In genomic region chr2:44273076-44273475, GRCh38 we compare ENCODE assay signal across 33 cellular contexts. TPM values are rescaled to one million over a fixed set of nuclear protein-coding genes. Genes with fewer than 3 reads are reported as not detected.
"Had no signal": no experiment of that assay in that cellular context is flagged by ENCODE, and none has a peak within 500 bp of the region (broad histone marks: within the 10 kb centered on the region; RNA-seq: fewer than 3 reads in every experiment).

No MANE protein-coding gene starts in this region.

- H3K27me3 ChIP-seq: body of pancreas, esophagus muscularis mucosa, foreskin keratinocyte, gastrocnemius medialis, heart right ventricle had no signal

- DNase-seq: activated CD4-positive, alpha-beta memory T cell treated with anti-CD3 and anti-CD28 coated beads for 36 hours; activated CD4-positive, alpha-beta T cell treated with anti-CD3 and anti-CD28 coated beads for 36 hours; activated CD4-positive, alpha-beta T cell treated with anti-CD3 and anti-CD28 coated beads, Interleukin-2, amount 10 ng/mL, durations not matched to agents 24 days and 14 days; activated CD4-positive, CD25-positive, alpha-beta regulatory T cell; activated CD4-positive, CD25-positive, alpha-beta regulatory T cell treated with anti-CD3 and anti-CD28 coated beads, Interleukin-2, amount 50 U/mL, for 72 hours; activated CD8-positive, alpha-beta memory T cell treated with anti-CD3 and anti-CD28 coated beads, Interleukin-2, amount 10 ng/mL, durations not matched to agents 7 days and 5 days; activated CD8-positive, alpha-beta memory T cell treated with anti-CD3 and anti-CD28 coated beads, Interleukin-2, amount 50 U/mL, for 4 hours; activated CD8-positive, alpha-beta T cell treated with anti-CD3 and anti-CD28 coated beads, Interleukin-2, amount 10 ng/mL, durations not matched to agents 7 days and 5 days; activated gamma-delta T cell; activated naive CD4-positive, alpha-beta T cell; activated naive CD4-positive, alpha-beta T cell treated with anti-CD3 and anti-CD28 coated beads, Interleukin-2, amount 10 ng/mL, durations not matched to agents 7 days and 5 days; activated naive CD8-positive, alpha-beta T cell treated with anti-CD3 and anti-CD28 coated beads, Interleukin-2, amount 10 ng/mL, durations not matched to agents 7 days and 5 days; activated T-cell treated with anti-CD3 and anti-CD28 coated beads for 4 hours; activated T-cell treated with anti-CD3 and anti-CD28 coated beads, Interleukin-2, amount 50 U/mL, for 24 hours; activated T-cell treated with anti-CD3 and anti-CD28 coated beads, Interleukin-2, amount 50 U/mL, for 72 hours; amniotic stem cell; anterior cingulate cortex; body of pancreas; caudate nucleus; cortex of kidney; dermis blood vessel endothelial cell; effector CD4-positive, alpha-beta T cell; effector memory CD8-positive, alpha-beta T cell; erythroblast; foreskin keratinocyte; gastrocnemius medialis; heart right ventricle; T-helper 1 cell; T-helper 17 cell; T1000 had no signal

- H3K9me3 ChIP-seq: body of pancreas, esophagus muscularis mucosa, gastrocnemius medialis, heart right ventricle had no signal

- H3K36me3 ChIP-seq: esophagus muscularis mucosa, gastrocnemius medialis, heart right ventricle had no signal

- H3K4me1 ChIP-seq: foreskin keratinocyte had no signal

- H3K4me3 ChIP-seq: body of pancreas, esophagus muscularis mucosa, gastrocnemius medialis, heart right ventricle had no signal

- H3K27ac ChIP-seq: esophagus muscularis mucosa, foreskin keratinocyte, gastrocnemius medialis, heart right ventricle had no signal

RNA-seq across cellular contexts. Expression of gene SLC3A1, which starts 2.2 kb away (rescaled TPM):
- total RNA-seq: activated CD4-positive, alpha-beta T cell treated with anti-CD3 and anti-CD28 coated beads for 36 hours; activated CD4-positive, alpha-beta T cell treated with anti-CD3 and anti-CD28 coated beads, Interleukin-2, amount 10 ng/mL, durations not matched to agents 24 days and 14 days; activated CD8-positive, alpha-beta memory T cell treated with anti-CD3 and anti-CD28 coated beads for 36 hours; activated CD8-positive, alpha-beta T cell treated with anti-CD3 and anti-CD28 coated beads, Interleukin-2, amount 10 ng/mL, durations not matched to agents 7 days and 5 days; chondrocyte; foreskin keratinocyte had no signal
- polyA plus RNA-seq: foreskin keratinocyte had no signal
